Comparison of ENCODE assay signal across 7 cellular contexts in genomic region chr5:88503065-88503394, GRCh38.
DNase-seq lines count a peak whose midpoint lies in the region; ATAC-seq and TF ChIP-seq lines count a peak whose summit lies in the region.

No MANE protein-coding gene starts in this region.

- no peaks in the 10 kb centered on the region for H3K36me3 ChIP-seq in SJSA1
- H3K36me3 ChIP-seq in esophagus muscularis mucosa, result no peaks in the 10 kb centered on the region

- peak overlapping the region; percentile 79 for H3K4me3 Mint-ChIP-seq in stimulated activated memory B cell treated with anti-CD40 and anti-IgM and Interleukin-4, amounts not matched to agents 10 μg/mL and 1 μg/mL and 100 μg/mL, for 72 hours

- no peaks in the 10 kb centered on the region for H3K36me3 Mint-ChIP-seq in stimulated activated memory B cell treated with anti-CD40 and anti-IgM and Interleukin-4, amounts not matched to agents 10 μg/mL and 1 μg/mL and 100 μg/mL, for 72 hours

- H3K27me3 ChIP-seq in SJSA1 (replicated peaks) (no peaks in the 10 kb centered on the region), esophagus muscularis mucosa (no peaks in the 10 kb centered on the region)

- H3K27me3 Mint-ChIP-seq in stimulated activated memory B cell treated with anti-CD40 and anti-IgM and Interleukin-4, amounts not matched to agents 10 μg/mL and 1 μg/mL and 100 μg/mL, for 72 hours, result peaks cover 16% of the 10 kb centered on the region

- H3K27ac ChIP-seq in SJSA1, result peak overlapping the region; percentile 51
- H3K27ac ChIP-seq in esophagus muscularis mucosa (replicated peaks in 1 of 4), result peak overlapping the region in 1 of 4 donors; percentile 5

- intact Hi-C loops in esophagus muscularis mucosa (cut with DNase I), result no loop called here

- TF ChIP-seq CTCF in esophagus muscularis mucosa (IDR thresholded peaks at IDR 0.05), result no peak

- no peak for TF ChIP-seq POLR2A in esophagus muscularis mucosa (IDR thresholded peaks at IDR 0.05; ENCODE audit: low read depth)

- DNase-seq in SJSA1 (ENCODE audit: low read depth in 1 of 2, low spot score in 2 of 2) (no peak), esophagus muscularis mucosa (ENCODE audit: extremely low spot score) (no peak), NCI-H82 (lab: John Stamatoyannopoulos, UW) (no peak)

- TF ChIP-seq EP300 in esophagus muscularis mucosa (IDR thresholded peaks at IDR 0.05), result no peak

- H3K4me1 Mint-ChIP-seq in stimulated activated memory B cell treated with anti-CD40 and anti-IgM and Interleukin-4, amounts not matched to agents 10 μg/mL and 1 μg/mL and 100 μg/mL, for 72 hours, result peaks cover 11% of the 10 kb centered on the region

- peaks cover 8% of the 10 kb centered on the region; the same call in 1 of the 2 replicates for H3K4me1 ChIP-seq in SJSA1 (replicated peaks)
- peaks cover 0 to 4% (median 0%) of the 10 kb centered on the region in 4 donors for H3K4me1 ChIP-seq in esophagus muscularis mucosa

- peak overlapping the region; percentile 39 for H3K4me3 ChIP-seq in SJSA1
- peak overlapping the region; percentile 47 to 58 (median 52) for H3K4me3 ChIP-seq in esophagus muscularis mucosa

- ATAC-seq in GM21723 (IDR thresholded peaks at IDR 0.05; ENCODE audit: unreplicated experiment), result peak; percentile 10
- no peak for ATAC-seq in stimulated activated memory B cell treated with anti-CD40 and anti-IgM and Interleukin-4, amounts not matched to agents 10 μg/mL and 1 μg/mL and 100 μg/mL, for 72 hours
- no peak for ATAC-seq in esophagus mucosa
- no peak for ATAC-seq in HG03135 (IDR thresholded peaks at IDR 0.05; ENCODE audit: unreplicated experiment)

- WGBS in esophagus muscularis mucosa, result 28% methylated on average over 2 of the region's 2 CpGs

- no peaks in the 10 kb centered on the region for H3K9me3 Mint-ChIP-seq in stimulated activated memory B cell treated with anti-CD40 and anti-IgM and Interleukin-4, amounts not matched to agents 10 μg/mL and 1 μg/mL and 100 μg/mL, for 72 hours

- H3K9me3 ChIP-seq in SJSA1 (replicated peaks) (no peaks in the 10 kb centered on the region), esophagus muscularis mucosa (no peaks in the 10 kb centered on the region)

- H3K27ac Mint-ChIP-seq in stimulated activated memory B cell treated with anti-CD40 and anti-IgM and Interleukin-4, amounts not matched to agents 10 μg/mL and 1 μg/mL and 100 μg/mL, for 72 hours, result peak overlapping the region; percentile 80
